Comparison of ENCODE assay signal across 9 cellular contexts in the genomic region with DNA sequence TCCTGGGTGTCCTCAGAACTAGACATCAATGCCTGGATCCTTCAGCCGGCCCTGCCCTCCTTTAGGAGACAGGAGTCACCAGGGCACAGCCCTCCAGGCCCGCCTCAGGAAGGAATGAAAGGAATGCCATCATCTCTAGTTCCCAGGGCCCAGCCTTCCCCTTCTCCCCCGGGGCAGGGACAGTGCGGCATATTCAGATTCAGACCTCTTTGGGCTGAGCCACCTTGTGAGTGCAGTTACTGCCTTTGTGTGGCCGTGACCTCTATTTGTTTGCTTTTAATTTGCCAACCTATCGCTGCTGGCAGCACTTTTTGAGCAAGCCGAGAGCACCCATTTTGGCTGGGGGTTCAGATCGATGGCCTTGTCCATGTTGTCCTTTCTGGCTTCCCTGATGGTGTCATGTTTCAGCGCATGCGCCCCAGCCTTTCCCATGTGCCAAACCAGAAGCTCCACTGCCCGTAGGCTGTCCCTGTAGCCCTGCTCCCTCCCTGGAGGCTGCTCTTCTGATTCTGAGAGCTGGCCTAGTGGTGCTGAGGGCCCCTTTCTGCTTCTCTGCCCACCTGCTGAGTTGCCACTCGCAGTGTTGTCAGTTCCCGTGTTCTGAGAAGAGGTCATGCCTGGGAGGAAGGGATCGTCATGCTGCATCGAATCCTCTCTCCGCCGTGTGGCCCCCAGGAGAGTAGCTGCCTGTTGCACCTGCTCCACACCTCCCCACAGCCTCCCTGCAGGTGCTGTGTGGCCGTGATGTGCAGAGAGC. TPM values are rescaled to one million over a fixed set of nuclear protein-coding genes. Genes with fewer than 3 reads are reported as not detected.
DNase-seq lines count a peak whose midpoint lies in the region; ATAC-seq lines count a peak whose summit lies in the region.
"Had no signal": no experiment of that assay in that cellular context is flagged by ENCODE, and none has a peak within 500 bp of the region (broad histone marks: within the 10 kb centered on the region; RNA-seq: fewer than 3 reads in every experiment).

No MANE protein-coding gene starts in this region.

- H3K4me3 Mint-ChIP-seq in CD4-positive, alpha-beta memory T cell: no peak overlapping the region
- H3K4me3 Mint-ChIP-seq: T-helper 1 cell treated with Interleukin-12 subunit alpha and Interleukin-12 subunit beta and Interleukin-4 antibody, amounts not matched to agents 30 μg/mL and 1 μg/mL, for 36 hours had no signal

- no peaks in the 10 kb centered on the region for H3K4me1 ChIP-seq in CD4-positive, alpha-beta memory T cell (ENCODE audit: insufficient read depth, low read length)

- no peaks in the 10 kb centered on the region for H3K9me3 ChIP-seq in CD4-positive, alpha-beta memory T cell (ENCODE audit: control insufficient read depth in 1 of 2, low read length in 2 of 2)

- H3K36me3 ChIP-seq in CD4-positive, alpha-beta memory T cell (ENCODE audit: insufficient read depth, low read length): peaks cover 54% of the 10 kb centered on the region

- peaks cover 41 to 66% of the 10 kb centered on the region in 2 donors for H3K36me3 Mint-ChIP-seq in CD4-positive, alpha-beta memory T cell

- no peaks in the 10 kb centered on the region for H3K27me3 Mint-ChIP-seq in CD4-positive, alpha-beta memory T cell

- no peak for DNase-seq in CD4-positive, alpha-beta memory T cell
- DNase-seq in NCI-H2081 (lab: John Stamatoyannopoulos, UW): peak; percentile 79 to 93
- peak; percentile 90 for DNase-seq in ecto neural progenitor cell (ENCODE audit: low spot score)
- DNase-seq in mucosa of gallbladder (ENCODE audit: low spot score): peak; percentile 87
- no peak for DNase-seq in NCI-H1694 treated with DMSO at 0.1 percent for 48 hours (lab: John Stamatoyannopoulos, UW)
- no peak for DNase-seq in GF-D8 (lab: John Stamatoyannopoulos, UW)

- H3K27me3 ChIP-seq in CD4-positive, alpha-beta memory T cell (ENCODE audit: insufficient read depth, low read length): no peaks in the 10 kb centered on the region

- ATAC-seq in HG03039 (IDR thresholded peaks at IDR 0.05; ENCODE audit: unreplicated experiment): no peak
- no peak for ATAC-seq in HG03432 (IDR thresholded peaks at IDR 0.05; ENCODE audit: unreplicated experiment)

- CTCF ChIA-PET in CD4-positive, alpha-beta memory T cell (lab: Charles Lee; ENCODE audit: partially characterized antibody): interaction anchor here (1.1 to 1.2 kb wide), 3 partner anchors 25 to 59 kb away, joined by 3 to 4 read pairs (median 3); a partner anchor contains a TSS

- H3K4me3 ChIP-seq in CD4-positive, alpha-beta memory T cell (ENCODE audit: low read length in 2 of 2): no peak overlapping the region

- no peak overlapping the region for H3K27ac ChIP-seq in CD4-positive, alpha-beta memory T cell (ENCODE audit: low read depth, low read length)

- H3K9me3 Mint-ChIP-seq in CD4-positive, alpha-beta memory T cell: no peaks in the 10 kb centered on the region
- H3K9me3 Mint-ChIP-seq: T-helper 1 cell treated with Interleukin-12 subunit alpha and Interleukin-12 subunit beta and Interleukin-4 antibody, amounts not matched to agents 30 μg/mL and 1 μg/mL, for 36 hours had no signal

- peak overlapping the region in 4 of 7 donors; percentile 7 to 75 (median 54) for H3K27ac Mint-ChIP-seq in CD4-positive, alpha-beta memory T cell
- H3K27ac Mint-ChIP-seq: T-helper 1 cell treated with Interleukin-12 subunit alpha and Interleukin-12 subunit beta and Interleukin-4 antibody, amounts not matched to agents 30 μg/mL and 1 μg/mL, for 36 hours had no signal

- intact Hi-C loops in CD4-positive, alpha-beta memory T cell (cut with micrococcal nuclease): no loop called here

- POLR2A ChIA-PET in CD4-positive, alpha-beta memory T cell (lab: Charles Lee; ENCODE audit: partially characterized antibody): interaction anchor here (0.6 to 1.5 kb wide), 5 partner anchors 9 to 59 kb away, joined by 3 to 5 read pairs (median 4); a partner anchor contains a TSS

- peaks cover 0 to 6% (median 3%) of the 10 kb centered on the region in 4 donors for H3K4me1 Mint-ChIP-seq in CD4-positive, alpha-beta memory T cell

RNA-seq across cellular contexts. Expression of a gene that starts 10.9 kb away (rescaled TPM):
- 10 to 100 TPM; 19.4 to 19.7 TPM for total RNA-seq in CD4-positive, alpha-beta memory T cell
- polyA plus RNA-seq in CD4-positive, alpha-beta memory T cell: 1 to 10 TPM in 1 of 2 donors, not detected in 1; 1.5 TPM
- total RNA-seq in mucosa of gallbladder: 6.9 TPM

RNA-seq across cellular contexts. Expression of a gene that starts 16.9 kb away (rescaled TPM):
- total RNA-seq in CD4-positive, alpha-beta memory T cell: 10 to 100 TPM; 55.1 to 57.4 TPM
- 10 to 100 TPM in 1 of 2 donors, 1 to 10 TPM in 1; 3.7 to 13.2 TPM for polyA plus RNA-seq in CD4-positive, alpha-beta memory T cell
- total RNA-seq in mucosa of gallbladder: 65.2 TPM

RNA-seq across cellular contexts. Expression of a gene that starts 24.9 kb away (rescaled TPM):
- total RNA-seq in CD4-positive, alpha-beta memory T cell: 10 to 100 TPM; 24.4 to 24.5 TPM
- polyA plus RNA-seq in CD4-positive, alpha-beta memory T cell: 10 to 100 TPM; 18.7 to 42.5 TPM
- total RNA-seq in mucosa of gallbladder: 19.1 TPM

RNA-seq across cellular contexts. Expression of a gene that starts 37.0 kb away (rescaled TPM):
- total RNA-seq in CD4-positive, alpha-beta memory T cell: 10 to 100 TPM; 72.6 to 77.0 TPM
- polyA plus RNA-seq in CD4-positive, alpha-beta memory T cell: 1 to 10 TPM; 2.3 to 8.1 TPM
- 42.3 TPM for total RNA-seq in mucosa of gallbladder

Comparison
In these comparisons a context has a peak if more than half of its experiments do, and no peak if none do; other contexts are left out.
1. DNase-seq: peak in NCI-H2081 (2 of 2), ecto neural progenitor cell (single experiment) and mucosa of gallbladder (single experiment); none in CD4-positive, alpha-beta memory T cell (0 of 5), NCI-H1694 treated with DMSO at 0.1 percent for 48 hours (single experiment) and GF-D8 (single experiment).